In genomic region chr6:6566766-6567165, GRCh38 we compare ENCODE assay signal across 9 cellular contexts. TPM values are rescaled to one million over a fixed set of nuclear protein-coding genes. Genes with fewer than 3 reads are reported as not detected.
"Had no signal": no experiment of that assay in that cellular context is flagged by ENCODE, and none has a peak within 500 bp of the region (broad histone marks: within the 10 kb centered on the region; RNA-seq: fewer than 3 reads in every experiment).

No MANE protein-coding gene starts in this region.

- DNase-seq: H7, HFFc6 had no signal

- H3K4me1 ChIP-seq: HAP-1 had no signal

- H3K27ac ChIP-seq: HL-60 had no signal

- ATAC-seq: GM23338, HCT116, HepG2 had no signal

- H3K4me3 ChIP-seq: GM23338, HAP-1 had no signal

- H3K9me3 ChIP-seq: HAP-1 had no signal

- H3K36me3 ChIP-seq: HAP-1 had no signal

RNA-seq across cellular contexts. Expression of gene LY86, which starts 21.8 kb away (rescaled TPM):
- total RNA-seq: GM23338, H1, H7, HepG2, HFFc6, HT1080 had no signal
